In the genomic region with DNA sequence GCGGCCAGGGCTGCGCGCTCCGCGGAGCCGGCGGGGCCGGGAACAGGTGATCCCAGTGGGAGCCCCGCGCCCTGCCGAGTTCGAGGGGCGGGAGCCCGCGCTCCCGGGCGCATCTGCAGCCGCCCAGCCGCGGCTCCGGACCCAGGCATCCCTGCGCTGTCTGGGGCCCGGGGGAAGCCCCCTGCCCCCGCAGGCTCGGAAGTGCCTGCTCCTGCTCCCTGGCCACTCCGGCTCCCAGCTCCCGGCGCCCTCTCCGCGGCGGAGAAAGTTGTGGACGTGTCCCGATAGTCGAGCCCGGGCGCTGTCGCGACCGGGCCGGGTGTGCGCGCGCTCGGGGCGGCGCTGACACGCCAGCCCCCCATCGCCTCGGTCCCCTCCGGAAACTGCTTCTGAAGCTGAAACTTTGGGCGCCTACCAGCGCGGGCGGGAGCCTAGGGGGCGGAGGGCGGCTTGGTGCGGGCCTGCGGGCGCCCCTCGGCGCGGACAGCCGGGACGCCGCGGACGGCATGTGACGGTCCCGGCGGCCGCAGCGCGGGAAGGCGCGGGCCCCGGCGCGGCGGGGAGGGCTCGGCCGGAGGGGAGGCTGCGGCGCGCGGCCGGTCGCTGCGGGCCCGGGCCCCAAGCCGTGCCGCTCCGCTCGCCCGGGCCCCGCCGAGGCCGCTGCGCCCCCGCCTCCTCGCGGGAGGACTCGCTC, we compare ENCODE assay signal across 8 cellular contexts. TPM values are rescaled to one million over a fixed set of nuclear protein-coding genes. Genes with fewer than 3 reads are reported as not detected.
DNase-seq lines count a peak whose midpoint lies in the region; ATAC-seq, FAIRE-seq and TF ChIP-seq lines count a peak whose summit lies in the region.

No MANE protein-coding gene starts in this region.

- H3K4me2 ChIP-seq in astrocyte (ENCODE audit: low read length) = peak overlapping the region; percentile 88

- H4K20me1 ChIP-seq in astrocyte (ENCODE audit: insufficient read depth, low read length) = peaks cover 13% of the 10 kb centered on the region

- H3K27ac ChIP-seq in HUES48 (ENCODE audit: low read depth, low read length) (no peak overlapping the region), astrocyte (ENCODE audit: low read depth, low read length) (no peak overlapping the region), thoracic aorta (peak overlapping the region; percentile 29 to 49)

- no peak overlapping the region for H3K27ac Mint-ChIP-seq in astrocyte (ENCODE audit: unreplicated experiment)

- H3K4me1 ChIP-seq in HUES48 (ENCODE audit: control insufficient read depth, insufficient read depth, low read length) = peaks cover 22% of the 10 kb centered on the region
- H3K4me1 ChIP-seq in astrocyte (ENCODE audit: insufficient read depth, low read length) = peaks cover 5% of the 10 kb centered on the region
- peaks cover 16 to 47% of the 10 kb centered on the region in 2 donors for H3K4me1 ChIP-seq in thoracic aorta (ENCODE audit: control insufficient read depth in 1 of 2, low read depth in 2 of 2)

- H3K9me3 ChIP-seq in HUES48 (ENCODE audit: control insufficient read depth, insufficient read depth, low read length) (no peaks in the 10 kb centered on the region), astrocyte (ENCODE audit: insufficient read depth, low read depth, low read length) (no peaks in the 10 kb centered on the region), thoracic aorta (no peaks in the 10 kb centered on the region)

- no peaks in the 10 kb centered on the region for H3K36me3 ChIP-seq in HUES48 (ENCODE audit: control insufficient read depth, insufficient read depth, low read length)
- no peaks in the 10 kb centered on the region for H3K36me3 ChIP-seq in astrocyte (ENCODE audit: insufficient read depth, low read length)
- H3K36me3 ChIP-seq in thoracic aorta = no peaks in the 10 kb centered on the region

- H3K79me2 ChIP-seq in astrocyte (ENCODE audit: insufficient read depth, low read length) = no peaks in the 10 kb centered on the region

- no peaks in the 10 kb centered on the region for H3K9me3 Mint-ChIP-seq in astrocyte (ENCODE audit: unreplicated experiment)

- TF ChIP-seq CTCF in GM12865 (IDR thresholded peaks at IDR 0.05; ENCODE audit: insufficient read depth, low read depth, low read length, missing control alignments) (no peak), astrocyte (IDR thresholded peaks at IDR 0.05; ENCODE audit: insufficient read depth, low read depth, low read length) (no peak), thoracic aorta (IDR thresholded peaks at IDR 0.05) (no peak)

- peak; percentile 42 for DNase-seq in GM12865 (ENCODE audit: low read depth)
- DNase-seq in astrocyte (ENCODE audit: low read depth) = no peak
- DNase-seq in left kidney (ENCODE audit: low read depth, low spot score) = peak; percentile 38
- no peak for DNase-seq in thoracic aorta (ENCODE audit: low spot score)
- no peak for DNase-seq in kidney glomerular epithelial cell (lab: John Stamatoyannopoulos, UW)
- no peak for DNase-seq in midbrain (lab: John Stamatoyannopoulos, UW)
- DNase-seq in UCSD-AML1 (lab: John Stamatoyannopoulos, UW; ENCODE audit: unreplicated experiment) = no peak

- no peak overlapping the region for H3K4me3 Mint-ChIP-seq in astrocyte (ENCODE audit: unreplicated experiment)

- no peak for FAIRE-seq in astrocyte (lab: Jason Lieb, UNC)

- H3K27me3 Mint-ChIP-seq in astrocyte (ENCODE audit: low read depth, unreplicated experiment) = peaks cover 75% of the 10 kb centered on the region

- H3K9ac ChIP-seq in HUES48 (ENCODE audit: low read depth, low read length) (0 out of 2 replicates have a peak overlapping the region, but pooled peaks have one; percentile 25), astrocyte (ENCODE audit: low read length) (no peak overlapping the region)

- H2AFZ ChIP-seq in astrocyte (ENCODE audit: low read depth, low read length) = peak overlapping the region; percentile 67

- no peak for ATAC-seq in thoracic aorta (ENCODE audit: insufficient number of reproducible peaks, low FRiP score, low read depth)

- H3K4me3 ChIP-seq in GM12865 (ENCODE audit: low read depth, low read length) (peak overlapping the region; percentile 67), HUES48 (ENCODE audit: low read depth, low read length) (peak overlapping the region; percentile 73), astrocyte (ENCODE audit: insufficient read depth, low read depth, low read length) (peak overlapping the region; percentile 56), thoracic aorta (peak overlapping the region; percentile 93)

- no peaks in the 10 kb centered on the region for H3K36me3 Mint-ChIP-seq in astrocyte (ENCODE audit: low read depth, unreplicated experiment)

- peaks cover 16% of the 10 kb centered on the region for H3K27me3 ChIP-seq in HUES48 (ENCODE audit: control insufficient read depth, insufficient read depth, low read length)
- H3K27me3 ChIP-seq in astrocyte (ENCODE audit: insufficient read depth, low read length) = peaks cover 55% of the 10 kb centered on the region
- no peaks in the 10 kb centered on the region for H3K27me3 ChIP-seq in thoracic aorta (replicated peaks; ENCODE audit: insufficient read depth)

- no peaks in the 10 kb centered on the region for H3K4me1 Mint-ChIP-seq in astrocyte (ENCODE audit: low read depth, unreplicated experiment)

RNA-seq across cellular contexts. Expression of a gene that starts 0.5 kb away (rescaled TPM):
- total RNA-seq in astrocyte (0.86 and 1.6 TPM in 2 replicates), thoracic aorta (10 to 100 TPM; 21.0 to 26.0 TPM)

Comparison
In these comparisons a context has a peak if more than half of its experiments do, and no peak if none do; other contexts are left out.
1. DNase-seq: peak in GM12865 (single experiment) and left kidney (single experiment); none in astrocyte (single experiment), thoracic aorta (single experiment), kidney glomerular epithelial cell (single experiment), midbrain (single experiment) and UCSD-AML1 (single experiment).
2. H3K27ac ChIP-seq: peak in thoracic aorta (2 of 2); none in HUES48 (single experiment) and astrocyte (single experiment).
3. Peak in every context shown above with its lines, with median percentiles within 50 percentile points of each other: H3K4me3 ChIP-seq.